ENCODE assay signal across 25 cellular contexts in the genomic region with DNA sequence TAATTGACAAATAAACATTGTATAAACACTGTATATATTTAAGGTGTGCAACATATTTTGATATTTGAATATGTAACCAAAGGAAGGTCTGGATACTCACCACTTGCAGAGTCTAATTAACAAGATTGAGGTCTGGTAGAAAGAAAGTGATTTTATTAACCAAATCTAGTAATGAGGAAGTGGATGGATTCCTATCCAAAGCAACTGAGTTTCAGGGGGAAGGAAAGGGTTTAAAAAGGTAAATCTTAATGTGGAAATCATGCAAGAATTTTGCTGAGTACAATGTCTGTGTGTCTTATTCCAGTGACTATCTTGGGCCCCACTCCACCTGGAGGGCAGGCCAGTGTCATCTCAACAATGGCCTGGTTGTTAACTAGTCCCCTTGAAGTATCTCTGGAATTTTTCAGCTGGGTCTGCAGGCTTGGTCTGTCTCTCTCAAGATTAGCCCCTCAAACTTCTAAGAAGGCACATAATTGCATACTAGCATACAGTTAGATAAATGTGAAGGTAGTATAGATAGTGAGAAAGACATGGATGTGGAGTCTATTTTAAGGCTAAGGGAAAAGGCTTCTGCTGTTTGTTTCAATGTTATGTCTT.
DNase-seq lines count a peak whose midpoint lies in the region; ATAC-seq, FAIRE-seq and TF ChIP-seq lines count a peak whose summit lies in the region.
"Had no signal": no experiment of that assay in that cellular context is flagged by ENCODE, and none has a peak within 500 bp of the region (broad histone marks: within the 10 kb centered on the region; RNA-seq: fewer than 3 reads in every experiment).

No MANE protein-coding gene starts in this region.

- intact Hi-C loops in left ventricle myocardium superior (cut with micrococcal nuclease): no loop called here
- intact Hi-C loops in K562 (cut with micrococcal nuclease): loop anchor here (10.0 kb wide), 1 partner anchor 549 kb away; no protein-coding TSS in a partner anchor

- H2AK5ac ChIP-seq in mesendoderm (ENCODE audit: low read length): no peak overlapping the region

- no peak overlapping the region for H3K4me3 ChIP-seq in cardiac muscle cell
- H3K4me3 ChIP-seq in K562: no peak overlapping the region
- no peak overlapping the region for H3K4me3 ChIP-seq in mesendoderm (ENCODE audit: low read length)
- H3K4me3 ChIP-seq: Peyer's patch had no signal

- H3K27me3 ChIP-seq in cardiac muscle cell (no peaks in the 10 kb centered on the region), K562 (ENCODE audit: control insufficient read depth in 2 of 2, insufficient read depth in 2 of 2, low read length in 2 of 2) (no peaks in the 10 kb centered on the region), mesendoderm (ENCODE audit: insufficient read depth, low read length, poor library complexity) (no peaks in the 10 kb centered on the region)
- H3K27me3 ChIP-seq: Peyer's patch had no signal

- no peak overlapping the region for H3K56ac ChIP-seq in mesendoderm (ENCODE audit: low read length)

- TF ChIP-seq CTCF in cardiac muscle cell (IDR thresholded peaks at IDR 0.05; ENCODE audit: low read depth, low read length): no peak
- TF ChIP-seq CTCF in K562 (IDR thresholded peaks at IDR 0.05 in 2 of 3, conservative IDR thresholded peaks at IDR 0.05 in 1 of 3; ENCODE audit: insufficient read depth in 2 of 3, low read depth in 1 of 3, low read length in 3 of 3): no peak

- H3K9ac ChIP-seq in K562 (ENCODE audit: insufficient read depth in 1 of 2, low read depth in 2 of 2, low read length in 2 of 2) (no peak overlapping the region), mesendoderm (ENCODE audit: low read length) (no peak overlapping the region)
- H3K9ac ChIP-seq: KMS-11 had no signal

- no peak overlapping the region for H3K23ac ChIP-seq in mesendoderm (ENCODE audit: low read length)

- no peaks in the 10 kb centered on the region for H3K79me1 ChIP-seq in mesendoderm (ENCODE audit: low read length)

- peak in 1 of 2 donors; percentile 23 for DNase-seq in cardiac muscle cell (ENCODE audit: low read depth in 1 of 2, low spot score in 1 of 2)
- DNase-seq in left ventricle myocardium superior: no peak
- DNase-seq in K562 (ENCODE audit: extremely low read depth in 1 of 4, low spot score in 3 of 4): no peak
- peak; percentile 84 for DNase-seq in mesendoderm
- DNase-seq in ecto neural progenitor cell (ENCODE audit: low spot score): no peak
- DNase-seq in frontal cortex (ENCODE audit: low spot score in 2 of 2): no peak
- DNase-seq in H4 (ENCODE audit: low spot score): no peak
- DNase-seq: CD8-positive, alpha-beta T cell; DMS 273 treated with DMSO at 0.1 percent for 48 hours; DMS79; H9; HFFc6; IMR-90; NCI-H1048; NCI-H1417; NCI-H1694; NCI-H2029 treated with DMSO at 0.1 percent for 48 hours; NCI-H526 treated with DMSO at 0.1 percent for 48 hours; Peyer's patch; SHP77 treated with DMSO at 0.1 percent for 48 hours had no signal

- peaks cover 16% of the 10 kb centered on the region for H3K4me1 ChIP-seq in cardiac muscle cell (ENCODE audit: low read depth)
- no peaks in the 10 kb centered on the region for H3K4me1 ChIP-seq in K562 (replicated peaks in 1 of 2; ENCODE audit: control insufficient read depth in 2 of 2, insufficient read depth in 2 of 2, low read length in 2 of 2)
- H3K4me1 ChIP-seq in mesendoderm (ENCODE audit: control insufficient read depth, low read depth, low read length): peaks cover 2% of the 10 kb centered on the region
- H3K4me1 ChIP-seq: Peyer's patch had no signal

- H4K8ac ChIP-seq in mesendoderm (ENCODE audit: low read depth, low read length): no peak overlapping the region

- TF ChIP-seq POLR2A in K562 (conservative IDR thresholded peaks at IDR 0.05): no peak

- ATAC-seq in left ventricle myocardium superior (no peak), K562 (peak; percentile 74), HG03342 (IDR thresholded peaks at IDR 0.05; ENCODE audit: unreplicated experiment) (no peak)
- ATAC-seq: CD8-positive, alpha-beta T cell had no signal

- H3K79me2 ChIP-seq in K562 (ENCODE audit: control insufficient read depth, insufficient read depth, low read length) (no peaks in the 10 kb centered on the region), mesendoderm (ENCODE audit: control insufficient read depth, insufficient read depth, low read length) (no peaks in the 10 kb centered on the region)

- no peak overlapping the region for H2BK120ac ChIP-seq in mesendoderm (ENCODE audit: low read depth, low read length)

- no peak for TF ChIP-seq EP300 in K562 (IDR thresholded peaks at IDR 0.05; ENCODE audit: low read length)

- H3K4ac ChIP-seq in mesendoderm (ENCODE audit: low read depth, low read length): no peak overlapping the region

- no peaks in the 10 kb centered on the region for H3K9me1 ChIP-seq in K562 (ENCODE audit: control insufficient read depth, insufficient read depth, low read length)

- CTCF ChIA-PET in K562 (lab: Yijun Ruan, JAX; ENCODE audit: low intra/inter-chr PET ratio): no interaction called here

- H3K9me3 ChIP-seq in cardiac muscle cell (ENCODE audit: low read depth) (no peaks in the 10 kb centered on the region), K562 (replicated peaks; ENCODE audit: control insufficient read depth, insufficient read depth, low read depth, low read length) (peaks cover 4% of the 10 kb centered on the region; the same call in 1 of the 2 replicates)
- H3K9me3 ChIP-seq: Peyer's patch had no signal

- H3K18ac ChIP-seq in mesendoderm (ENCODE audit: low read length): no peak overlapping the region

- H2AFZ ChIP-seq in K562 (ENCODE audit: low read depth, low read length): peak overlapping the region; percentile 21; the same call in 1 of the 2 replicates

- H4K5ac ChIP-seq in mesendoderm (ENCODE audit: low read length): no peak overlapping the region

- no peak overlapping the region for H2BK15ac ChIP-seq in mesendoderm (replicated peaks; ENCODE audit: low read depth)

- in situ Hi-C loops in K562 (cut with MboI): no loop called here

- H3K36me3 ChIP-seq in cardiac muscle cell (no peaks in the 10 kb centered on the region), K562 (ENCODE audit: control insufficient read depth, insufficient read depth, low read length) (no peaks in the 10 kb centered on the region), mesendoderm (ENCODE audit: control insufficient read depth, insufficient read depth, low read length) (no peaks in the 10 kb centered on the region)
- H3K36me3 ChIP-seq: Peyer's patch had no signal

- H3K4me2 ChIP-seq in K562 (ENCODE audit: insufficient read depth, low read length) (no peak overlapping the region), mesendoderm (ENCODE audit: low read length) (no peak overlapping the region)
- H3K4me2 ChIP-seq: KMS-11 had no signal

- no peak overlapping the region for H2BK5ac ChIP-seq in mesendoderm (ENCODE audit: low read length)

- FAIRE-seq in K562 (lab: Jason Lieb, UNC) (no peak), frontal cortex (lab: Jason Lieb, UNC) (no peak)
- FAIRE-seq: GM12892 had no signal

- POLR2A ChIA-PET in K562 (lab: Yijun Ruan, JAX): no interaction called here

- no peaks in the 10 kb centered on the region for H4K20me1 ChIP-seq in K562 (replicated peaks; ENCODE audit: control insufficient read depth, insufficient read depth, low read length)

- TF ChIP-seq RAD21 in K562 (CRISPR knock-in tag; conservative IDR thresholded peaks at IDR 0.05 in 1 of 2, IDR thresholded peaks at IDR 0.05 in 1 of 2): no peak

- no TSS peak for BruUV-seq in K562 (replicated peaks; lab: Mats Ljungman, UMichigan)

- H3K27ac ChIP-seq in cardiac muscle cell (peak overlapping the region; percentile 56), K562 (ENCODE audit: extremely low read depth, low read depth, low read length) (no peak overlapping the region), mesendoderm (ENCODE audit: low read depth, low read length) (no peak overlapping the region)
- H3K27ac ChIP-seq: 22Rv1, C4-2B, KMS-11, Peyer's patch had no signal

TF ChIP-seq in K562, 482 proteins besides CTCF, POLR2A, EP300 and RAD21 (continues in another document):
- TF ChIP-seq NCOA1 (IDR thresholded peaks at IDR 0.05; ENCODE audit: low read depth) (no peak), SPI1 (IDR thresholded peaks at IDR 0.05; ENCODE audit: borderline replicate concordance, low read depth, low read length) (peak; percentile 52; the same call in 1 of the 2 replicates), ZSCAN29 (IDR thresholded peaks at IDR 0.05) (no peak), ZNF197 (CRISPR knock-in tag; IDR thresholded peaks at IDR 0.05; ENCODE audit: low read depth) (no peak), HDAC3 (IDR thresholded peaks at IDR 0.05; ENCODE audit: borderline replicate concordance, partially characterized antibody) (no peak)
- TF ChIP-seq, protein P1, sequence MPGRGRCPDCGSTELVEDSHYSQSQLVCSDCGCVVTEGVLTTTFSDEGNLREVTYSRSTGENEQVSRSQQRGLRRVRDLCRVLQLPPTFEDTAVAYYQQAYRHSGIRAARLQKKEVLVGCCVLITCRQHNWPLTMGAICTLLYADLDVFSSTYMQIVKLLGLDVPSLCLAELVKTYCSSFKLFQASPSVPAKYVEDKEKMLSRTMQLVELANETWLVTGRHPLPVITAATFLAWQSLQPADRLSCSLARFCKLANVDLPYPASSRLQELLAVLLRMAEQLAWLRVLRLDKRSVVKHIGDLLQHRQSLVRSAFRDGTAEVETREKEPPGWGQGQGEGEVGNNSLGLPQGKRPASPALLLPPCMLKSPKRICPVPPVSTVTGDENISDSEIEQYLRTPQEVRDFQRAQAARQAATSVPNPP (IDR thresholded peaks at IDR 0.05; ENCODE audit: borderline replicate concordance, insufficient read depth, insufficient read length): no peak
- TF ChIP-seq, protein P2, sequence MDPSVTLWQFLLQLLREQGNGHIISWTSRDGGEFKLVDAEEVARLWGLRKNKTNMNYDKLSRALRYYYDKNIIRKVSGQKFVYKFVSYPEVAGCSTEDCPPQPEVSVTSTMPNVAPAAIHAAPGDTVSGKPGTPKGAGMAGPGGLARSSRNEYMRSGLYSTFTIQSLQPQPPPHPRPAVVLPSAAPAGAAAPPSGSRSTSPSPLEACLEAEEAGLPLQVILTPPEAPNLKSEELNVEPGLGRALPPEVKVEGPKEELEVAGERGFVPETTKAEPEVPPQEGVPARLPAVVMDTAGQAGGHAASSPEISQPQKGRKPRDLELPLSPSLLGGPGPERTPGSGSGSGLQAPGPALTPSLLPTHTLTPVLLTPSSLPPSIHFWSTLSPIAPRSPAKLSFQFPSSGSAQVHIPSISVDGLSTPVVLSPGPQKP (CRISPR knock-in tag; IDR thresholded peaks at IDR 0.05): no peak
- TF ChIP-seq, protein P3, sequence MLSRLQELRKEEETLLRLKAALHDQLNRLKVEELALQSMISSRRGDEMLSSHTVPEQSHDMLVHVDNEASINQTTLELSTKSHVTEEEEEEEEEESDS (CRISPR knock-in tag; IDR thresholded peaks at IDR 0.05): no peak
